In genomic region chr16:53121666-53122065, GRCh38 we compare ENCODE assay signal across 22 cellular contexts.
A peak's percentile ranks its signal among the peaks of the same experiment; 100 is the strongest.
DNase-seq lines count a peak whose midpoint lies in the region; ATAC-seq, FAIRE-seq and TF ChIP-seq lines count a peak whose summit lies in the region.
"Had no signal": no experiment of that assay in that cellular context is flagged by ENCODE, and none has a peak within 500 bp of the region (broad histone marks: within the 10 kb centered on the region; RNA-seq: fewer than 3 reads in every experiment).

No MANE protein-coding gene starts in this region.

- no peak overlapping the region for H3K4me3 Mint-ChIP-seq in IgD-negative memory B cell
- H3K4me3 Mint-ChIP-seq: naive thymus-derived CD4-positive, alpha-beta T cell had no signal

- TF ChIP-seq CTCF in fibroblast of villous mesenchyme (IDR thresholded peaks at IDR 0.05; ENCODE audit: insufficient read depth, low read depth, low read length) (no peak), kidney (IDR thresholded peaks at IDR 0.05; ENCODE audit: borderline replicate concordance, extremely low read depth, insufficient read depth) (no peak), RWPE1 (conservative IDR thresholded peaks at IDR 0.05; ENCODE audit: low read depth) (no peak)

- peaks cover 0 to 3% (median 0%) of the 10 kb centered on the region in 3 donors for H3K9me3 Mint-ChIP-seq in IgD-negative memory B cell

- intact Hi-C loops in kidney (cut with DNase I): no loop called here

- peak overlapping the region; percentile 20 to 85 (median 42) for H3K27ac Mint-ChIP-seq in IgD-negative memory B cell

- H3K9ac ChIP-seq in BLaER1 (no peak overlapping the region), rectal smooth muscle tissue (ENCODE audit: low read length) (no peak overlapping the region), kidney (ENCODE audit: low read length in 2 of 2) (no peak overlapping the region)

- H3K4me1 ChIP-seq in BLaER1 (peaks cover 27% of the 10 kb centered on the region), rectal smooth muscle tissue (ENCODE audit: control insufficient read depth, insufficient read depth, low read length) (peaks cover 11% of the 10 kb centered on the region), kidney (ENCODE audit: control insufficient read depth in 1 of 2, insufficient read depth in 1 of 2, low read depth in 1 of 2, low read length in 2 of 2) (no peaks in the 10 kb centered on the region)

- H3K9me3 ChIP-seq in BLaER1: peaks cover 9% of the 10 kb centered on the region
- H3K9me3 ChIP-seq in kidney (ENCODE audit: control insufficient read depth in 1 of 2, low read length in 2 of 2): no peaks in the 10 kb centered on the region

- CTCF ChIA-PET in RWPE1 (lab: Yijun Ruan, JAX): interaction anchor here (0.9 kb wide), 1 partner anchor 8 kb away, joined by 4 read pairs; no protein-coding TSS in a partner anchor

- FAIRE-seq in kidney (lab: Jason Lieb, UNC): no peak
- FAIRE-seq: TTC549 had no signal

- POLR2A ChIA-PET in RWPE1 (lab: Yijun Ruan, JAX; ENCODE audit: low non-redundant PET): no interaction called here

- H3K27me3 Mint-ChIP-seq in IgD-negative memory B cell: no peaks in the 10 kb centered on the region
- H3K27me3 Mint-ChIP-seq: naive thymus-derived CD4-positive, alpha-beta T cell had no signal

- no peak for ATAC-seq in GM19023 (IDR thresholded peaks at IDR 0.05; ENCODE audit: unreplicated experiment)
- ATAC-seq: naive thymus-derived CD4-positive, alpha-beta T cell had no signal

- H3K36me3 Mint-ChIP-seq in IgD-negative memory B cell: no peaks in the 10 kb centered on the region

- H4K20me1 ChIP-seq in BLaER1: no peaks in the 10 kb centered on the region; the same call in 1 of the 2 replicates

- peaks cover 22 to 33% (median 28%) of the 10 kb centered on the region in 3 donors for H3K4me1 Mint-ChIP-seq in IgD-negative memory B cell
- H3K4me1 Mint-ChIP-seq: naive thymus-derived CD4-positive, alpha-beta T cell had no signal

- H3K27me3 ChIP-seq in BLaER1: no peaks in the 10 kb centered on the region
- H3K27me3 ChIP-seq in rectal smooth muscle tissue (ENCODE audit: control insufficient read depth, insufficient read depth, low read length): no peaks in the 10 kb centered on the region
- H3K27me3 ChIP-seq: brain microvascular endothelial cell, dorsolateral prefrontal cortex had no signal

- H3K4me3 ChIP-seq in BLaER1: no peak overlapping the region
- H3K4me3 ChIP-seq in fibroblast of villous mesenchyme (ENCODE audit: low read depth, low read length): no peak overlapping the region
- H3K4me3 ChIP-seq in rectal smooth muscle tissue (ENCODE audit: low read length): no peak overlapping the region
- H3K4me3 ChIP-seq in kidney (ENCODE audit: low read length in 2 of 2): no peak overlapping the region
- H3K4me3 ChIP-seq: dorsolateral prefrontal cortex had no signal

- peak overlapping the region; percentile 61 for H3K4me2 ChIP-seq in BLaER1

- DNase-seq in fibroblast of villous mesenchyme (ENCODE audit: low read depth) (peak; percentile 72), kidney (no peak), RWPE1 (ENCODE audit: low spot score) (no peak), NCI-H1417 treated with DMSO at 0.1 percent for 48 hours (lab: John Stamatoyannopoulos, UW) (no peak)
- DNase-seq: activated CD4-positive, alpha-beta T cell treated with anti-CD3 and anti-CD28 coated beads, Interleukin-2, amount 50 U/mL, for 4 hours; activated naive CD4-positive, alpha-beta T cell treated with anti-CD3 and anti-CD28 coated beads, Interleukin-2, amount 50 U/mL, for 16 hours; activated T-cell treated with anti-CD3 and anti-CD28 coated beads, Interleukin-2, amount 50 U/mL, for 1 hour; AML-193; brain microvascular endothelial cell; dorsolateral prefrontal cortex; erythroblast; HCEC 1CT; hypothalamus; Kasumi-1; naive thymus-derived CD4-positive, alpha-beta T cell; NCI-H1436; NCI-H446 treated with DMSO at 0.1 percent for 48 hours had no signal

- H3K36me3 ChIP-seq in BLaER1: peaks cover 13% of the 10 kb centered on the region; the same call in 1 of the 2 replicates
- H3K36me3 ChIP-seq in rectal smooth muscle tissue (ENCODE audit: control insufficient read depth, insufficient read depth, low read length): no peaks in the 10 kb centered on the region
- no peaks in the 10 kb centered on the region for H3K36me3 ChIP-seq in kidney (ENCODE audit: control insufficient read depth in 1 of 2, insufficient read depth in 2 of 2, low read length in 2 of 2)
- H3K36me3 ChIP-seq: brain microvascular endothelial cell had no signal

- H3K27ac ChIP-seq in BLaER1: peak overlapping the region; percentile 59
- H3K27ac ChIP-seq in rectal smooth muscle tissue (ENCODE audit: low read depth, low read length): peak overlapping the region; percentile 79
- H3K27ac ChIP-seq in kidney (ENCODE audit: low read depth in 2 of 2, low read length in 2 of 2): no peak overlapping the region
- H3K27ac ChIP-seq in RWPE1: no peak overlapping the region
- H3K27ac ChIP-seq: brain microvascular endothelial cell had no signal

Comparison
In these comparisons a context has a peak if more than half of its experiments do, and no peak if none do; other contexts are left out.
1. H3K27ac ChIP-seq: peak in BLaER1 (single experiment) and rectal smooth muscle tissue (single experiment); none in kidney (0 of 2) and RWPE1 (single experiment).